Comparison of ENCODE assay signal across 9 cellular contexts in genomic region chr3:48739617-48739954, GRCh38. TPM values are rescaled to one million over a fixed set of nuclear protein-coding genes. Genes with fewer than 3 reads are reported as not detected.
DNase-seq lines count a peak whose midpoint lies in the region; ATAC-seq and TF ChIP-seq lines count a peak whose summit lies in the region.
"Had no signal": no experiment of that assay in that cellular context is flagged by ENCODE, and none has a peak within 500 bp of the region (broad histone marks: within the 10 kb centered on the region; RNA-seq: fewer than 3 reads in every experiment).

No MANE protein-coding gene starts in this region.

- 65 to 74% methylated on average over 6 of the region's 6 CpGs for WGBS in tibial nerve, 2 donors

- H3K9ac ChIP-seq in adipocyte (ENCODE audit: low read length) (peak overlapping the region; percentile 86), mucosa of stomach (ENCODE audit: low read length) (no peak overlapping the region)
- H3K9ac ChIP-seq: KMS-11 had no signal

- ATAC-seq in HG02763 (IDR thresholded peaks at IDR 0.05; ENCODE audit: unreplicated experiment): peak; percentile 16
- ATAC-seq in HG03097 (IDR thresholded peaks at IDR 0.05; ENCODE audit: low FRiP score, unreplicated experiment): no peak
- ATAC-seq in HG03139 (IDR thresholded peaks at IDR 0.05; ENCODE audit: unreplicated experiment): no peak

- H3K36me3 ChIP-seq in adipocyte (ENCODE audit: control insufficient read depth, insufficient read depth, low read length, severe bottlenecking) (peaks cover 2% of the 10 kb centered on the region), mucosa of stomach (ENCODE audit: control insufficient read depth, insufficient read depth, low read length) (no peaks in the 10 kb centered on the region), tibial nerve (no peaks in the 10 kb centered on the region)

- H3K9me3 ChIP-seq in adipocyte (ENCODE audit: control insufficient read depth, low read length) (no peaks in the 10 kb centered on the region), mucosa of stomach (ENCODE audit: control insufficient read depth, low read length) (no peaks in the 10 kb centered on the region), tibial nerve (no peaks in the 10 kb centered on the region)

- no peaks in the 10 kb centered on the region for H3K27me3 ChIP-seq in adipocyte (replicated peaks; ENCODE audit: control insufficient read depth, insufficient read depth, low read length)
- no peaks in the 10 kb centered on the region for H3K27me3 ChIP-seq in mucosa of stomach (ENCODE audit: control insufficient read depth, insufficient read depth, low read length)
- H3K27me3 ChIP-seq in tibial nerve: no peaks in the 10 kb centered on the region

- TF ChIP-seq POLR2A in tibial nerve (IDR thresholded peaks at IDR 0.05): no peak

- H3K4me3 ChIP-seq in adipocyte (ENCODE audit: low read length) (no peak overlapping the region), mucosa of stomach (ENCODE audit: low read length) (peak overlapping the region; percentile 29), tibial nerve (peak overlapping the region in 1 of 4 donors; percentile 14)
- H3K4me3 ChIP-seq: PC-9 had no signal

- no peak for TF ChIP-seq CTCF in tibial nerve (IDR thresholded peaks at IDR 0.05)

- peaks cover 66% of the 10 kb centered on the region for H3K4me1 ChIP-seq in adipocyte (ENCODE audit: control insufficient read depth, insufficient read depth, low read length)
- H3K4me1 ChIP-seq in mucosa of stomach (ENCODE audit: control insufficient read depth, insufficient read depth, low read length): peaks cover 47% of the 10 kb centered on the region
- peaks cover 0 to 68% (median 35%) of the 10 kb centered on the region in 4 donors for H3K4me1 ChIP-seq in tibial nerve

- DNase-seq in adipocyte (ENCODE audit: low read depth) (no peak), tibial nerve (ENCODE audit: low spot score in 2 of 2) (no peak), middle frontal gyrus (ENCODE audit: extremely low spot score, low spot score) (no peak)

- H3K27ac ChIP-seq in tibial nerve: peak overlapping the region; percentile 71 to 87 (median 82)
- H3K27ac ChIP-seq: KMS-11, PC-9 had no signal

- TF ChIP-seq EP300 in tibial nerve (IDR thresholded peaks at IDR 0.05): no peak

RNA-seq across cellular contexts. Expression of gene IP6K2, which starts 22.6 kb away (rescaled TPM):
- 100 to 1,000 TPM; 130 to 202 (median 171) TPM for total RNA-seq in tibial nerve

RNA-seq across cellular contexts. Expression of gene NCKIPSD, which starts 53.9 kb away (rescaled TPM):
- total RNA-seq in tibial nerve: 10 to 100 TPM; 32.4 to 88.5 (median 51.8) TPM
